In the genomic region with DNA sequence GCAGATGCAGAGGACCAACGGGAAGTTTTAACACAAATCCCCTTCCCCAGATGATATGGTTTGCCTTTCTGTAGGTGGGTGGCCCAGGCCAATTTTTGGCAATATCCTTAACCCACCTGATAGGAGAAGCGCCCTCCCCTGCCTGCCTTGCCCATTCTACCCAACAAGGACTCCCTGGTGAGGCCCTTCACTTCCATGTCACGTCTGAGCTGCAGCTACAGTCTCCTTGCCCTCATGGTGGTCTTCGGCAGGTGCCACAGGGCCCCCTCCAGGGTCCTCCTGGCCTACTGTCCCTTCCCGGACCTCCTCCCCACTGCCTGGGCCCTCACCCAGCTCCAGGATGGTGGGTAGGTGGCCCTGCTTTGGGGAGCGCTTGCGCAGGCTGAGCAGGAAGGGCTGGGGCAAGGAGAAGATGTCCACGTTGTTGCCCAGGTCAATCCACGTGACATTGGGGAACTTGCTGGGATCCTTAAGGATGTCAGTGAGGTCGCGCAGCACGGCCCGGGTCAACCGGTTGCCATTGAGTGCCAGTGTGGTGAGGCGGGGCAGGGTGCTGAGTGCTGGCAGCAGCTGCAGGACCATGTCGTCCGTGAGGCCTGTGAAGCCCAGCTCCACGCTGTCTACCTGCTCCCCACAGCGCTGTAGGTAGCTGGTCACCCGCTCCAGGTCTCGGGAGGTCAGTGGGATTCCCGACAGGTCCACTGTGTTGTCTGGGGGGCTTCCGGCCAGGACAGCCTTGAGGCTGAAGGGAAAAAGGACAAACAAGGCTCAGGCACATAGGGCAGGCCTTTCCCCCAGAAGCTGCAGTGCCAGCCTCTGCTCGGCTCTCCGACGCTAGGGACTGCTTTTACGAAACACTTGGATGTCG, we compare ENCODE assay signal across 10 cellular contexts. TPM values are rescaled to one million over a fixed set of nuclear protein-coding genes. Genes with fewer than 3 reads are reported as not detected.
DNase-seq lines count a peak whose midpoint lies in the region; ATAC-seq lines count a peak whose summit lies in the region.
"Had no signal": no experiment of that assay in that cellular context is flagged by ENCODE, and none has a peak within 500 bp of the region (broad histone marks: within the 10 kb centered on the region; RNA-seq: fewer than 3 reads in every experiment).

No MANE protein-coding gene starts in this region.

- in situ Hi-C loops in KBM-7 (cut with MboI; ENCODE audit: low pct_unique_long_range_greater_than_20kb, low sequenced_read_pairs): no loop called here

- peak overlapping the region; percentile 98 for H3K27ac Mint-ChIP-seq in stimulated activated effector memory CD8-positive, alpha-beta T cell treated with anti-CD3 and anti-CD28 coated beads, Interleukin-12 subunit alpha, Interleukin-12 subunit beta, amount 100 ng/mL, for 72 hours

- peak overlapping the region; percentile 9 for H3K27ac ChIP-seq in adipose tissue (ENCODE audit: low read depth, low read length)
- H3K27ac ChIP-seq: breast epithelium had no signal

- WGBS in adipose tissue, 3 donors: 70 to 78% (median 76%) methylated on average over 27 to 28 of the region's 28 CpGs

- ATAC-seq in stimulated activated effector memory CD8-positive, alpha-beta T cell treated with anti-CD3 and anti-CD28 coated beads, Interleukin-12 subunit alpha, Interleukin-12 subunit beta, amount 100 ng/mL, for 72 hours: no peak
- no peak for ATAC-seq in HG02840 (IDR thresholded peaks at IDR 0.05; ENCODE audit: low FRiP score, unreplicated experiment)

- H3K9me3 Mint-ChIP-seq in stimulated activated effector memory CD8-positive, alpha-beta T cell treated with anti-CD3 and anti-CD28 coated beads, Interleukin-12 subunit alpha, Interleukin-12 subunit beta, amount 100 ng/mL, for 72 hours: no peaks in the 10 kb centered on the region
- H3K9me3 Mint-ChIP-seq: naive B cell had no signal

- peaks cover 99% of the 10 kb centered on the region for H3K36me3 Mint-ChIP-seq in stimulated activated effector memory CD8-positive, alpha-beta T cell treated with anti-CD3 and anti-CD28 coated beads, Interleukin-12 subunit alpha, Interleukin-12 subunit beta, amount 100 ng/mL, for 72 hours

- H3K4me1 Mint-ChIP-seq in stimulated activated effector memory CD8-positive, alpha-beta T cell treated with anti-CD3 and anti-CD28 coated beads, Interleukin-12 subunit alpha, Interleukin-12 subunit beta, amount 100 ng/mL, for 72 hours: peaks cover 57% of the 10 kb centered on the region

- peak; percentile 82 for DNase-seq in activated CD8-positive, alpha-beta memory T cell treated with anti-CD3 and anti-CD28 coated beads for 24 hours
- no peak for DNase-seq in activated CD8-positive, alpha-beta memory T cell treated with anti-CD3 and anti-CD28 coated beads, Interleukin-2, amount 50 U/mL, for 4 hours
- DNase-seq in KBM-7 (peak; percentile 47), SKM-1 (lab: John Stamatoyannopoulos, UW; ENCODE audit: unreplicated experiment) (no peak), NCI-H187 treated with DMSO at 0.1 percent for 48 hours (lab: John Stamatoyannopoulos, UW) (no peak)
- no peak for DNase-seq in stimulated activated effector memory CD8-positive, alpha-beta T cell treated with anti-CD3 and anti-CD28 coated beads, Interleukin-12 subunit alpha, Interleukin-12 subunit beta, amount 100 ng/mL, for 72 hours (ENCODE audit: low spot score in 2 of 2)
- DNase-seq: naive B cell had no signal

- H3K4me3 Mint-ChIP-seq in stimulated activated effector memory CD8-positive, alpha-beta T cell treated with anti-CD3 and anti-CD28 coated beads, Interleukin-12 subunit alpha, Interleukin-12 subunit beta, amount 100 ng/mL, for 72 hours: peak overlapping the region; percentile 90

RNA-seq across cellular contexts. Expression of gene TRPV2, which starts 28.3 kb away (rescaled TPM):
- 10 to 100 TPM in 2 of 3 donors, 1 to 10 TPM in 1; 4.3 to 26.2 (median 17.7) TPM for polyA plus RNA-seq in adipose tissue

RNA-seq across cellular contexts. Expression of gene LRRC75A, which starts 48.4 kb away (rescaled TPM):
- 1 to 10 TPM in 2 of 3 donors, under 1 TPM in 1; 0.86 to 1.9 (median 1.3) TPM for polyA plus RNA-seq in adipose tissue

Comparison
In these comparisons a context has a peak if more than half of its experiments do, and no peak if none do; other contexts are left out.
1. DNase-seq: peak in activated CD8-positive, alpha-beta memory T cell treated with anti-CD3 and anti-CD28 coated beads for 24 hours (single experiment) and KBM-7 (single experiment); none in activated CD8-positive, alpha-beta memory T cell treated with anti-CD3 and anti-CD28 coated beads, Interleukin-2, amount 50 U/mL, for 4 hours (single experiment), stimulated activated effector memory CD8-positive, alpha-beta T cell treated with anti-CD3 and anti-CD28 coated beads, Interleukin-12 subunit alpha, Interleukin-12 subunit beta, amount 100 ng/mL, for 72 hours (0 of 2), SKM-1 (single experiment) and NCI-H187 treated with DMSO at 0.1 percent for 48 hours (single experiment).